In the genomic region with DNA sequence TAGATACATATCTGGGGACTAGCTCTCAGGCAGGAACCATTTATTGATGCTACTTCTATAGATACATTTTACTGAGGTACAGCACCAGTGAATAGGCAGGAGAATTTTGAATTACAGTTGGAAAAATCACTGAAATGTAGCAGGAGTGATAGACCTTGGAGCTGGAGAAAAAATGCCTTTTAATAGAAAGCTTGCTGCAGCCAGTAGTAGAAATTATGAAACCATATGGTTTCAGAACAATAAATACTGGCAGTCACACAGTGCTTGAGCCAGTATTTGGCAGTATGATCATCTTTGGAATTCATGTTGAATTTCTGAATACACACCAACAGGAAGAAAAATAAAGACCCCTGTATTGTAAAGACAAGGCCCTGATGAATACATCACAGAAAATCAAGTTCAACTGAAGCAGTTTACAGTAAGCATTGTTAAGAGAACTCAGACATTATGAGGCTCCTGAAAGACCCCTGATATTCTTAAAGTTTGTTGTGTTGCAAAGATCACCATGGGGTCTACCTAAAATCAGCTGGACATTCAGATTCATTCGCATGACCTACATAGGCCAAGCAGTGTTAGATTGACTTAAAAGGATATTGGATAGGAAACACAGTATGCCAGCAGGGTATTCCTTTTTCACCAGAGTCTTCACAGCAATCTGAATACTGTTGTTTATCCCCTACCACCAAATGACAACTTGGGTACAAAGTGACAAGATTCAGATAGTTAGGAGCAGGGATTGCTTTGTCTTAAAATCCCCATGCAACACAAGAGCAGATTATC, we compare ENCODE assay signal across 16 cellular contexts.
DNase-seq lines count a peak whose midpoint lies in the region; ATAC-seq, FAIRE-seq and TF ChIP-seq lines count a peak whose summit lies in the region.
"Had no signal": no experiment of that assay in that cellular context is flagged by ENCODE, and none has a peak within 500 bp of the region (broad histone marks: within the 10 kb centered on the region; RNA-seq: fewer than 3 reads in every experiment).

No MANE protein-coding gene starts in this region.

- no peak for ATAC-seq in GM21825 (IDR thresholded peaks at IDR 0.05; ENCODE audit: unreplicated experiment)
- ATAC-seq: CD8-positive, alpha-beta T cell; GM12878 had no signal

- DNase-seq in D721Med (ENCODE audit: insufficient read length, low spot score) (no peak), H54 (ENCODE audit: insufficient read length, low spot score) (no peak), cerebellum (ENCODE audit: low spot score) (peak; percentile 62), fibroblast of peridontal ligament (ENCODE audit: extremely low read depth) (peak; percentile 12), GM10248 (ENCODE audit: extremely low spot score) (no peak), COR-L47 (lab: John Stamatoyannopoulos, UW) (no peak)
- no peak for DNase-seq in effector CD8-positive, alpha-beta T cell (lab: John Stamatoyannopoulos, UW)
- DNase-seq: Caco-2; CD8-positive, alpha-beta T cell; DMS53; GOT3; HCEC 1CT; HFFc6; KG1 had no signal

- TF ChIP-seq POLR2A in H54 (IDR thresholded peaks at IDR 0.05; ENCODE audit: low read depth, low read length): no peak

- FAIRE-seq in D721Med (lab: Jason Lieb, UNC): peak; percentile 29
- peak; percentile 52 for FAIRE-seq in H54 (lab: Jason Lieb, UNC)
- FAIRE-seq: GM12878 had no signal

- POLR2A ChIA-PET in GM10248 (lab: Yijun Ruan, JAX): no interaction called here

- CTCF ChIA-PET in GM10248 (lab: Yijun Ruan, JAX): interaction anchor here (0.7 kb wide), 1 partner anchor 9 kb away, joined by 3 read pairs; no protein-coding TSS in a partner anchor

- TF ChIP-seq CTCF in D721Med (IDR thresholded peaks at IDR 0.05; ENCODE audit: insufficient read depth, missing control alignments) (no peak), GM10248 (IDR thresholded peaks at IDR 0.05; ENCODE audit: control extremely low read depth, extremely low read depth, low read depth, missing control alignments) (no peak)

Comparison
In these comparisons a context has a peak if more than half of its experiments do, and no peak if none do; other contexts are left out.
1. DNase-seq: peak in cerebellum (single experiment) and fibroblast of peridontal ligament (single experiment); none in D721Med (single experiment), H54 (single experiment), GM10248 (single experiment), COR-L47 (single experiment) and effector CD8-positive, alpha-beta T cell (single experiment).